Comparison of ENCODE assay signal across 8 cellular contexts in the genomic region with DNA sequence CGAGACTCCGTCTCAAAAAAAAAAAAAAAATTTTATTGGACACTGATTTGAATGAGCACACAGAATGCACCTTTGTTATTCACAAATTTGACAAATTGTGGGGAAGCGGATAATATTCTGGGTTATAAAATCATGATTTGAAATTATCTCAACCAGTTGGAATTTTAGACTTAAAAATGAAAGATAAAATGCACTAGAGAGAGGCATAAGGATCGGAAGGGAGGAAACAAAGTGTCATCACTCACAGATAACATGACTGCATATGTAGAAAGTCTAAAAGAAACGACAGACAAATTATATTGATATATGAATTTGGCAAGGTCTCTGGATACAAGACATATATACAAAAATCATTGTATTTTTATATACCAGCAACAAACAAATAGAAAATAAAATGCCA.
"Had no signal": no experiment of that assay in that cellular context is flagged by ENCODE, and none has a peak within 500 bp of the region (broad histone marks: within the 10 kb centered on the region; RNA-seq: fewer than 3 reads in every experiment).

No MANE protein-coding gene starts in this region.

- H3K4me3 Mint-ChIP-seq: HFFc6 had no signal

- H3K4me3 ChIP-seq: GM23248, HAP-1 had no signal

- DNase-seq: GM23248, GOT3, H7, HFFc6 had no signal

- H3K36me3 Mint-ChIP-seq: IgD-negative memory B cell had no signal

- ATAC-seq: HCT116, HepG2 had no signal

- H3K9me3 Mint-ChIP-seq: HFFc6 had no signal

- H3K27ac Mint-ChIP-seq: HFFc6, IgD-negative memory B cell had no signal
